19 cellular contexts compared by ENCODE assay signal in genomic region chr12:116958402-116959197, GRCh38. TPM values are rescaled to one million over a fixed set of nuclear protein-coding genes. Genes with fewer than 3 reads are reported as not detected.
DNase-seq lines count a peak whose midpoint lies in the region; ATAC-seq and TF ChIP-seq lines count a peak whose summit lies in the region.
"Had no signal": no experiment of that assay in that cellular context is flagged by ENCODE, and none has a peak within 500 bp of the region (broad histone marks: within the 10 kb centered on the region; RNA-seq: fewer than 3 reads in every experiment).

No MANE protein-coding gene starts in this region.

- no peaks in the 10 kb centered on the region for H3K27me3 ChIP-seq in GM23248 (replicated peaks; ENCODE audit: insufficient read depth)
- H3K27me3 ChIP-seq: SJCRH30, tibial artery had no signal

- no peak overlapping the region for H3K9ac ChIP-seq in GM23248

- in situ Hi-C loops in GM23248 (cut with MboI): no loop called here

- H3K9me3 Mint-ChIP-seq in activated CD4-positive, alpha-beta T cell treated with anti-CD3 and anti-CD28 coated beads, Interleukin-2, amount 10 ng/mL, durations not matched to agents 7 days and 5 days: no peaks in the 10 kb centered on the region
- H3K9me3 Mint-ChIP-seq in glutamatergic neuron (ENCODE audit: unreplicated experiment): no peaks in the 10 kb centered on the region
- H3K9me3 Mint-ChIP-seq: activated naive CD4-positive, alpha-beta T cell treated with anti-CD3 and anti-CD28 coated beads, Interleukin-2, amount 50 U/mL, for 24 hours; effector memory CD8-positive, alpha-beta T cell; memory B cell had no signal

- no peak overlapping the region for H3K4me3 ChIP-seq in GM23248
- H3K4me3 ChIP-seq: SJCRH30, tibial artery had no signal

- no peaks in the 10 kb centered on the region for H3K9me3 ChIP-seq in GM23248 (ENCODE audit: low read depth)
- H3K9me3 ChIP-seq: SJCRH30, tibial artery had no signal

- no peak overlapping the region for H3K4me3 Mint-ChIP-seq in activated CD4-positive, alpha-beta T cell treated with anti-CD3 and anti-CD28 coated beads, Interleukin-2, amount 10 ng/mL, durations not matched to agents 7 days and 5 days
- H3K4me3 Mint-ChIP-seq in glutamatergic neuron (ENCODE audit: unreplicated experiment): no peak overlapping the region
- H3K4me3 Mint-ChIP-seq: activated naive CD4-positive, alpha-beta T cell treated with anti-CD3 and anti-CD28 coated beads, Interleukin-2, amount 50 U/mL, for 24 hours; effector memory CD8-positive, alpha-beta T cell; memory B cell had no signal

- DNase-seq in activated CD4-positive, alpha-beta T cell treated with anti-CD3 and anti-CD28 coated beads, Interleukin-2, amount 50 U/mL, for 48 hours: peak; percentile 14 to 19
- DNase-seq in activated CD4-positive, alpha-beta T cell treated with anti-CD3 and anti-CD28 coated beads, Interleukin-2, amount 10 ng/mL, durations not matched to agents 7 days and 5 days: no peak
- DNase-seq in GM23248 (peak; percentile 23), NCI-H446 treated with DMSO at 0.1 percent for 48 hours (lab: John Stamatoyannopoulos, UW) (peak; percentile 40), glutamatergic neuron (no peak), HPDE6-E6E7 (ENCODE audit: extremely low spot score) (no peak), erythroblast (lab: John Stamatoyannopoulos, UW) (no peak)
- DNase-seq: caudate nucleus; COR-L47; effector memory CD8-positive, alpha-beta T cell; foreskin melanocyte; NCI-H2227 treated with DMSO at 0.1 percent for 48 hours; stimulated activated CD8-positive, alpha-beta memory T cell treated with anti-CD3 and anti-CD28 coated beads, Interleukin-4, amount 100 ng/mL, for 48 hours; T-helper 9 cell; tibial artery had no signal

- no peaks in the 10 kb centered on the region for H3F3A ChIP-seq in GM23248 (ENCODE audit: insufficient read depth)

- no peak for TF ChIP-seq CTCF in glutamatergic neuron (IDR thresholded peaks at IDR 0.05; ENCODE audit: partially characterized antibody, unreplicated experiment)

- H4K20me1 ChIP-seq in GM23248 (ENCODE audit: insufficient read depth): no peaks in the 10 kb centered on the region

- H3K27ac ChIP-seq in GM23248: no peak overlapping the region
- H3K27ac ChIP-seq: SJCRH30, tibial artery had no signal

- ATAC-seq in HG02642 (IDR thresholded peaks at IDR 0.05; ENCODE audit: poor library complexity, unreplicated experiment): no peak
- ATAC-seq: effector memory CD8-positive, alpha-beta T cell had no signal

- no peak overlapping the region for H3K4me2 ChIP-seq in GM23248 (ENCODE audit: unreplicated experiment)

- H3K79me2 ChIP-seq in GM23248 (ENCODE audit: insufficient read depth): peaks cover 40% of the 10 kb centered on the region

- CTCF ChIA-PET in activated CD4-positive, alpha-beta T cell treated with anti-CD3 and anti-CD28 coated beads, Interleukin-2, amount 10 ng/mL, durations not matched to agents 7 days and 5 days (lab: Charles Lee): interaction anchor here (0.6 kb wide), 1 partner anchor 72 kb away, joined by 3 read pairs; no protein-coding TSS in a partner anchor

- H3K36me3 Mint-ChIP-seq in activated CD4-positive, alpha-beta T cell treated with anti-CD3 and anti-CD28 coated beads, Interleukin-2, amount 10 ng/mL, durations not matched to agents 7 days and 5 days (ENCODE audit: low read depth): peaks cover 4% of the 10 kb centered on the region
- no peaks in the 10 kb centered on the region for H3K36me3 Mint-ChIP-seq in glutamatergic neuron (ENCODE audit: unreplicated experiment)
- H3K36me3 Mint-ChIP-seq: activated naive CD4-positive, alpha-beta T cell treated with anti-CD3 and anti-CD28 coated beads, Interleukin-2, amount 50 U/mL, for 24 hours had no signal

- H3K27me3 Mint-ChIP-seq in activated CD4-positive, alpha-beta T cell treated with anti-CD3 and anti-CD28 coated beads, Interleukin-2, amount 10 ng/mL, durations not matched to agents 7 days and 5 days: no peaks in the 10 kb centered on the region
- H3K27me3 Mint-ChIP-seq in glutamatergic neuron (ENCODE audit: unreplicated experiment): no peaks in the 10 kb centered on the region
- H3K27me3 Mint-ChIP-seq: activated naive CD4-positive, alpha-beta T cell treated with anti-CD3 and anti-CD28 coated beads, Interleukin-2, amount 50 U/mL, for 24 hours; effector memory CD8-positive, alpha-beta T cell; memory B cell had no signal

- no peaks in the 10 kb centered on the region for H3K4me1 ChIP-seq in GM23248 (ENCODE audit: insufficient read depth)
- H3K4me1 ChIP-seq: SJCRH30 had no signal

- no peaks in the 10 kb centered on the region for H3K9me2 ChIP-seq in GM23248 (ENCODE audit: insufficient read depth)

- H3K27ac Mint-ChIP-seq in activated CD4-positive, alpha-beta T cell treated with anti-CD3 and anti-CD28 coated beads, Interleukin-2, amount 10 ng/mL, durations not matched to agents 7 days and 5 days: no peak overlapping the region
- H3K27ac Mint-ChIP-seq in glutamatergic neuron (ENCODE audit: unreplicated experiment): peak overlapping the region; percentile 64
- H3K27ac Mint-ChIP-seq: activated naive CD4-positive, alpha-beta T cell treated with anti-CD3 and anti-CD28 coated beads, Interleukin-2, amount 50 U/mL, for 24 hours; effector memory CD8-positive, alpha-beta T cell; memory B cell had no signal

- TF ChIP-seq POLR2A in erythroblast (IDR thresholded peaks at IDR 0.05; ENCODE audit: low read length): no peak

- POLR2A ChIA-PET in activated CD4-positive, alpha-beta T cell treated with anti-CD3 and anti-CD28 coated beads, Interleukin-2, amount 10 ng/mL, durations not matched to agents 7 days and 5 days (lab: Charles Lee): no interaction called here

- H2AFZ ChIP-seq in GM23248: no peak overlapping the region

- H3K36me3 ChIP-seq in GM23248 (ENCODE audit: low read depth): no peaks in the 10 kb centered on the region
- H3K36me3 ChIP-seq: SJCRH30, tibial artery had no signal

- WGBS in GM23248 (ENCODE audit: low coverage in 1 of 2, low lambda C conversion rate in 2 of 2, missing lambda C conversion rate in 2 of 2), 2 experiments: 68 to 76% methylated on average over 6 of the region's 6 CpGs

- H3K4me1 Mint-ChIP-seq in activated CD4-positive, alpha-beta T cell treated with anti-CD3 and anti-CD28 coated beads, Interleukin-2, amount 10 ng/mL, durations not matched to agents 7 days and 5 days: peaks cover 55% of the 10 kb centered on the region
- H3K4me1 Mint-ChIP-seq in glutamatergic neuron (ENCODE audit: low read depth, unreplicated experiment): peaks cover 40% of the 10 kb centered on the region

RNA-seq across cellular contexts. Expression of gene FBXW8, which starts 47.9 kb away (rescaled TPM):
- total RNA-seq in activated CD4-positive, alpha-beta T cell treated with anti-CD3 and anti-CD28 coated beads, Interleukin-2, amount 10 ng/mL, durations not matched to agents 7 days and 5 days: 10 to 100 TPM; 12.5 to 13.2 TPM
- 23.1 and 27.7 TPM in 2 replicates for total RNA-seq in GM23248 (2014; rRNA removed; shearing (Covaris generic))
- 11.0 and 12.7 TPM in 2 replicates for polyA plus RNA-seq in GM23248 (2016; fragmentation: Nextera tagmentation; extraction: Ambion mirVana)
- 16.2 TPM for total RNA-seq in glutamatergic neuron (ENCODE audit: unreplicated experiment)

Comparison
In these comparisons a context has a peak if more than half of its experiments do, and no peak if none do; other contexts are left out.
1. DNase-seq: peak in activated CD4-positive, alpha-beta T cell treated with anti-CD3 and anti-CD28 coated beads, Interleukin-2, amount 50 U/mL, for 48 hours (2 of 2), GM23248 (single experiment) and NCI-H446 treated with DMSO at 0.1 percent for 48 hours (single experiment); none in activated CD4-positive, alpha-beta T cell treated with anti-CD3 and anti-CD28 coated beads, Interleukin-2, amount 10 ng/mL, durations not matched to agents 7 days and 5 days (single experiment), glutamatergic neuron (single experiment), HPDE6-E6E7 (single experiment) and erythroblast (0 of 2).